ENCODE assay signal across 8 cellular contexts in the genomic region with DNA sequence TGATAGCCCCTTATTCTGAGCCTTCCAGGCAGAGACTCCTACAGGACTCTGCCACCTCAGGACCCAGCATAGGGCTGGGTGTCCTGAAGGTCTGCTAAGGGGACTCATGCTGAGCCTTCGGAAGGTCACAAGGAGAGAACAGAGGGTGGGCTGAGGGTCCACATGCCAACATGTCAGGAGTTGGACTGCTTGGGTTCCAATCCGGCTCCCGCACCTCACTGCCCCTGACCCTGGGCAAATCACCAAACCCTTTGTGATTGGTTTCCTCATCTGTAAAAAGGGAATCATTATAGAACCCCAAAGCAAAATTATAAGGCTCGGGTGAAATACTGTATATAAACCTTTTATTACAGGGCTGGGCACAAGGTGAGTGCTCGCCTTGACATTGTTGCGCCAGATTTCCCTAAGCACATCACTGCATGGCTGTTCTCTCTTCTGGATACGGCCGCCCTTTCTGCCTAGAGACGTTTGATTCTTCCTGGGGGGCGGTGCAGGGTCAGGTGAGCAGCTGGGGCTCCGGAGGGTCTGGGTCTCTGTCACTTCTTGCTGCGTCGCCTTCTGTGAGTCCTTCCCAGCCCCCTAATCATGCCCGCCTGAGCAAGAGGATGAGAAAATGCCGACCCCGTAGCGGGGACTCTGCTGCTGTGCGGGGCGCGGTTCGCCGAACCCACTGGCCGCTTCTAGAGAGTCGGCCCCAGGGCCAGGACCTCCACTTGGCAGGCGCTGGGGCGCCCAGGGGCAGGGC.
DNase-seq lines count a peak whose midpoint lies in the region; ATAC-seq and TF ChIP-seq lines count a peak whose summit lies in the region.

No MANE protein-coding gene starts in this region.

- H3K4me3 ChIP-seq in CD4-positive, alpha-beta memory T cell (ENCODE audit: low read length in 2 of 2), result peak overlapping the region; percentile 47 to 75
- peak overlapping the region; percentile 74 to 81 for H3K4me3 ChIP-seq in duodenal mucosa (ENCODE audit: low read depth in 1 of 2, low read length in 2 of 2)

- peaks cover 0 to 5% (median 4%) of the 10 kb centered on the region in 4 donors for H3K4me1 Mint-ChIP-seq in CD4-positive, alpha-beta memory T cell
- H3K4me1 Mint-ChIP-seq in natural killer cell, result peaks cover 7 to 9% of the 10 kb centered on the region in 2 donors

- H3K36me3 Mint-ChIP-seq in CD4-positive, alpha-beta memory T cell, result peaks cover 0 to 4% of the 10 kb centered on the region in 2 donors
- no peaks in the 10 kb centered on the region for H3K36me3 Mint-ChIP-seq in natural killer cell

- H3K27ac ChIP-seq in CD4-positive, alpha-beta memory T cell (ENCODE audit: low read depth, low read length), result peak overlapping the region; percentile 45
- no peak overlapping the region for H3K27ac ChIP-seq in duodenal mucosa (ENCODE audit: low read depth, low read length)

- no peaks in the 10 kb centered on the region for H3K9me3 Mint-ChIP-seq in CD4-positive, alpha-beta memory T cell
- no peaks in the 10 kb centered on the region for H3K9me3 Mint-ChIP-seq in natural killer cell

- CTCF ChIA-PET in CD4-positive, alpha-beta memory T cell (lab: Charles Lee; ENCODE audit: partially characterized antibody), result interaction anchor here (1.1 to 1.8 kb wide), 2 partner anchors 71 to 110 kb away, joined by 6 read pairs; a partner anchor contains a TSS

- no peak for ATAC-seq in natural killer cell

- peak overlapping the region; percentile 56 to 57 for H3K9ac ChIP-seq in duodenal mucosa (ENCODE audit: low read depth in 1 of 2, low read length in 2 of 2)

- no peaks in the 10 kb centered on the region for H3K9me3 ChIP-seq in CD4-positive, alpha-beta memory T cell (ENCODE audit: control insufficient read depth in 1 of 2, low read length in 2 of 2)
- H3K9me3 ChIP-seq in duodenal mucosa (ENCODE audit: control insufficient read depth in 1 of 2, low read length in 2 of 2), result no peaks in the 10 kb centered on the region

- DNase-seq in CD4-positive, alpha-beta memory T cell, result no peak
- DNase-seq in NCI-H1092 (lab: John Stamatoyannopoulos, UW) (peak; percentile 51), natural killer cell (no peak), UCSD-AML1 (lab: John Stamatoyannopoulos, UW; ENCODE audit: unreplicated experiment) (no peak), NCI-H1930 (lab: John Stamatoyannopoulos, UW) (no peak), ureter (ENCODE audit: low spot score) (no peak), LoVo (ENCODE audit: low spot score) (no peak)

- peak overlapping the region; percentile 75 to 91 (median 88) for H3K4me3 Mint-ChIP-seq in CD4-positive, alpha-beta memory T cell
- peak overlapping the region; percentile 91 for H3K4me3 Mint-ChIP-seq in natural killer cell

- peak overlapping the region in 6 of 7 donors; percentile 67 to 96 (median 75) for H3K27ac Mint-ChIP-seq in CD4-positive, alpha-beta memory T cell
- peak overlapping the region; percentile 91 for H3K27ac Mint-ChIP-seq in natural killer cell

- H3K27me3 ChIP-seq in CD4-positive, alpha-beta memory T cell (ENCODE audit: insufficient read depth, low read length), result no peaks in the 10 kb centered on the region
- no peaks in the 10 kb centered on the region for H3K27me3 ChIP-seq in duodenal mucosa (ENCODE audit: control insufficient read depth in 1 of 2, insufficient read depth in 2 of 2, low read length in 2 of 2)

- peaks cover 11% of the 10 kb centered on the region for H3K4me1 ChIP-seq in CD4-positive, alpha-beta memory T cell (ENCODE audit: insufficient read depth, low read length)
- H3K4me1 ChIP-seq in duodenal mucosa (ENCODE audit: control insufficient read depth in 1 of 2, insufficient read depth in 2 of 2, low read length in 2 of 2), result peaks cover 5 to 15% of the 10 kb centered on the region in 2 donors

- peaks cover 0 to 3% of the 10 kb centered on the region in 2 donors for H3K27me3 Mint-ChIP-seq in CD4-positive, alpha-beta memory T cell
- H3K27me3 Mint-ChIP-seq in natural killer cell (ENCODE audit: low read depth in 2 of 2), result no peaks in the 10 kb centered on the region

- POLR2A ChIA-PET in CD4-positive, alpha-beta memory T cell (lab: Charles Lee; ENCODE audit: partially characterized antibody), result interaction anchor here (0.8 to 2.1 kb wide), 8 partner anchors 12 to 292 kb away, joined by 3 to 12 read pairs (median 4); a partner anchor contains a TSS

- no peaks in the 10 kb centered on the region for H3K36me3 ChIP-seq in CD4-positive, alpha-beta memory T cell (ENCODE audit: insufficient read depth, low read length)
- H3K36me3 ChIP-seq in duodenal mucosa (ENCODE audit: control insufficient read depth in 1 of 2, insufficient read depth in 2 of 2, low read length in 2 of 2), result no peaks in the 10 kb centered on the region

- intact Hi-C loops in CD4-positive, alpha-beta memory T cell (cut with micrococcal nuclease), result loop anchor here (1.0 to 10.0 kb wide), 2 partner anchors 13 to 69 kb away; no protein-coding TSS in a partner anchor
- intact Hi-C loops in natural killer cell (cut with micrococcal nuclease), result no loop called here

- no peak for TF ChIP-seq CTCF in natural killer cell (IDR thresholded peaks at IDR 0.05)
